In genomic region chr20:38034108-38034649, GRCh38 we compare ENCODE assay signal across 8 cellular contexts. TPM values are rescaled to one million over a fixed set of nuclear protein-coding genes. Genes with fewer than 3 reads are reported as not detected.
DNase-seq lines count a peak whose midpoint lies in the region; ATAC-seq and TF ChIP-seq lines count a peak whose summit lies in the region.

No MANE protein-coding gene starts in this region.

- TF ChIP-seq CTCF in Caco-2 (IDR thresholded peaks at IDR 0.05; ENCODE audit: insufficient read depth in 1 of 2, low read depth in 1 of 2, low read length in 1 of 2, severe bottlenecking in 1 of 2, unreplicated experiment in 1 of 2) = no peak
- no peak for TF ChIP-seq CTCF in suprapubic skin (IDR thresholded peaks at IDR 0.05)

- H3K9me3 ChIP-seq in Caco-2 = no peaks in the 10 kb centered on the region
- no peaks in the 10 kb centered on the region for H3K9me3 ChIP-seq in suprapubic skin

- CTCF ChIA-PET in Caco-2 (lab: Charles Lee) = interaction anchor here (0.7 to 2.3 kb wide), 5 partner anchors 19 to 187 kb away, joined by 3 to 8 read pairs (median 7); no protein-coding TSS in a partner anchor

- POLR2A ChIA-PET in Caco-2 (lab: Charles Lee) = interaction anchor here (0.7 to 1.9 kb wide), 5 partner anchors 10 to 266 kb away, joined by 3 to 10 read pairs (median 4); no protein-coding TSS in a partner anchor

- no TSS peak for BruUV-seq in Caco-2 (replicated peaks; lab: Mats Ljungman, UMichigan)

- intact Hi-C loops in Caco-2 (cut with micrococcal nuclease; ENCODE audit: unreplicated experiment) = no loop called here

- WGBS in suprapubic skin = 5% methylated on average over 13 of the region's 14 CpGs

- H3K9me3 Mint-ChIP-seq in Caco-2 (ENCODE audit: unreplicated experiment) = no peaks in the 10 kb centered on the region
- no peaks in the 10 kb centered on the region for H3K9me3 Mint-ChIP-seq in activated naive CD8-positive, alpha-beta T cell treated with anti-CD3 and anti-CD28 coated beads, Interleukin-2, amount 50 U/mL, for 24 hours

- H3K4me3 ChIP-seq in Caco-2 (ENCODE audit: low read depth, low read length) = peak overlapping the region; percentile 79
- H3K4me3 ChIP-seq in suprapubic skin = peak overlapping the region; percentile 73

- ATAC-seq in HG02870 (IDR thresholded peaks at IDR 0.05; ENCODE audit: unreplicated experiment) (peak; percentile 3), HG03097 (IDR thresholded peaks at IDR 0.05; ENCODE audit: low FRiP score, unreplicated experiment) (no peak)
- ATAC-seq in activated naive CD8-positive, alpha-beta T cell treated with anti-CD3 and anti-CD28 coated beads, Interleukin-2, amount 50 U/mL, for 24 hours = no peak

- TF ChIP-seq EP300 in suprapubic skin (IDR thresholded peaks at IDR 0.05) = no peak

- H3K4me1 ChIP-seq in Caco-2 (peaks cover 41% of the 10 kb centered on the region), suprapubic skin (peaks cover 50% of the 10 kb centered on the region)

- peaks cover 3% of the 10 kb centered on the region for H3K36me3 ChIP-seq in Caco-2 (ENCODE audit: control insufficient read depth, insufficient read depth, low read length)
- H3K36me3 ChIP-seq in suprapubic skin = no peaks in the 10 kb centered on the region

- H3K27ac Mint-ChIP-seq in Caco-2 (ENCODE audit: unreplicated experiment) = peak overlapping the region; percentile 97
- peak overlapping the region; percentile 98 for H3K27ac Mint-ChIP-seq in activated naive CD8-positive, alpha-beta T cell treated with anti-CD3 and anti-CD28 coated beads, Interleukin-2, amount 50 U/mL, for 24 hours

- no peak for TF ChIP-seq POLR2A in suprapubic skin (IDR thresholded peaks at IDR 0.05)

- H3K36me3 Mint-ChIP-seq in Caco-2 (ENCODE audit: insufficient read depth, unreplicated experiment) = peaks cover 47% of the 10 kb centered on the region
- H3K36me3 Mint-ChIP-seq in activated naive CD8-positive, alpha-beta T cell treated with anti-CD3 and anti-CD28 coated beads, Interleukin-2, amount 50 U/mL, for 24 hours (ENCODE audit: low read depth) = peaks cover 51% of the 10 kb centered on the region

- H3K27me3 Mint-ChIP-seq in Caco-2 (ENCODE audit: insufficient read depth, unreplicated experiment) = no peaks in the 10 kb centered on the region
- H3K27me3 Mint-ChIP-seq in activated naive CD8-positive, alpha-beta T cell treated with anti-CD3 and anti-CD28 coated beads, Interleukin-2, amount 50 U/mL, for 24 hours = no peaks in the 10 kb centered on the region

- H3K4me1 Mint-ChIP-seq in Caco-2 (ENCODE audit: low read depth, unreplicated experiment) = peaks cover 38% of the 10 kb centered on the region
- peaks cover 74% of the 10 kb centered on the region for H3K4me1 Mint-ChIP-seq in activated naive CD8-positive, alpha-beta T cell treated with anti-CD3 and anti-CD28 coated beads, Interleukin-2, amount 50 U/mL, for 24 hours

- H3K4me3 Mint-ChIP-seq in Caco-2 (ENCODE audit: unreplicated experiment) = peak overlapping the region; percentile 95
- H3K4me3 Mint-ChIP-seq in activated naive CD8-positive, alpha-beta T cell treated with anti-CD3 and anti-CD28 coated beads, Interleukin-2, amount 50 U/mL, for 24 hours = peak overlapping the region; percentile 89

- H3K27me3 ChIP-seq in Caco-2 (replicated peaks; ENCODE audit: control insufficient read depth, insufficient read depth, low read length) (no peaks in the 10 kb centered on the region), suprapubic skin (no peaks in the 10 kb centered on the region)

- H3K27ac ChIP-seq in suprapubic skin = peak overlapping the region; percentile 90

- DNase-seq in Caco-2 = no peak
- no peak for DNase-seq in activated naive CD8-positive, alpha-beta T cell treated with anti-CD3 and anti-CD28 coated beads, Interleukin-2, amount 50 U/mL, for 24 hours
- peak; percentile 14 for DNase-seq in iris pigment epithelial cell (ENCODE audit: low read depth)
- no peak for DNase-seq in suprapubic skin (ENCODE audit: low spot score in 2 of 2)
- no peak for DNase-seq in UCSD-AML1 (lab: John Stamatoyannopoulos, UW; ENCODE audit: unreplicated experiment)
- no peak for DNase-seq in ecto neural progenitor cell (ENCODE audit: low spot score)

RNA-seq across cellular contexts. Expression of gene RPRD1B, which starts 0.6 kb away (rescaled TPM):
- total RNA-seq in Caco-2 (2022) (102 and 112 TPM in 2 replicates), suprapubic skin (10 to 100 TPM; 24.7 to 45.6 (median 27.7) TPM)

RNA-seq across cellular contexts. Expression of gene TTI1, which starts 0.9 kb away (rescaled TPM):
- total RNA-seq in Caco-2 (2022) (59.2 and 62.3 TPM in 2 replicates), suprapubic skin (10 to 100 TPM; 11.2 to 24.7 (median 17.1) TPM)
